Comparison of ENCODE assay signal across 17 cellular contexts in the genomic region with DNA sequence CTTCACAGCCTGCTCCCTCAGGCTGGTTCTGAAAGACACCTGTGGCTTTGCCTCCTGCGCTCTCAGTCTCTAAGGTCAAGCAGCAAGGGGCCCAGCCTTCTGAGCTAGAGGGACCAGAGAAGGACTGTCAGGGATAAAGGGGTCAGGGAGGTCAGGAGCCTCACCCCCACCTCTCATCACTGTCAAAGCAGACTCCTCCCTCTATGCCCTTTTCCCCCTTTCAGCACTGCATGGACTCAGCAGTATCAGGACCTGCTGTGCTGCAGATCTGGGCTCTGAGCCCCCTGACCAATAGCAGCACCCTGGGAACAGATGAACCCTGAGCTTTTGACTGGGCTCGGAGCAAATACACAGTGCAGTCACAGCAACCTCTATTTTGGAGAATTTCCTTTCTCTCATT.
"Had no signal": no experiment of that assay in that cellular context is flagged by ENCODE, and none has a peak within 500 bp of the region (broad histone marks: within the 10 kb centered on the region; RNA-seq: fewer than 3 reads in every experiment).

No MANE protein-coding gene starts in this region.

- H3K9me3 Mint-ChIP-seq: activated T-cell treated with anti-CD3 and anti-CD28 coated beads, Interleukin-2, amount 50 U/mL, for 24 hours; natural killer cell treated with Interleukin-12 subunit alpha and Interleukin-12 subunit beta and Interleukin-15 and Interleukin-18, amount 100 ng/mL, for 72 hours had no signal

- ATAC-seq: activated CD4-positive, CD25-positive, alpha-beta regulatory T cell treated with anti-CD3 and anti-CD28 coated beads, Interleukin-2, amount 50 U/mL, for 24 hours; activated CD8-positive, alpha-beta memory T cell treated with anti-CD3 and anti-CD28 coated beads, Interleukin-2, amount 10 ng/mL, durations not matched to agents 7 days and 5 days; natural killer cell treated with Interleukin-12 subunit alpha and Interleukin-12 subunit beta and Interleukin-15 and Interleukin-18, amount 100 ng/mL, for 72 hours had no signal

- H3K27me3 ChIP-seq: thyroid gland, vagina had no signal

- DNase-seq: activated CD4-positive, alpha-beta T cell treated with anti-CD3 and anti-CD28 coated beads, Interleukin-2, amount 50 U/mL, for 48 hours; activated CD8-positive, alpha-beta memory T cell treated with anti-CD3 and anti-CD28 coated beads, Interleukin-2, amount 10 ng/mL, durations not matched to agents 7 days and 5 days; activated gamma-delta T cell treated with Interleukin-2 at 50 U/mL for 16 hours; activated T-cell treated with anti-CD3 and anti-CD28 coated beads, Interleukin-2, amount 50 U/mL, for 24 hours; aorta; effector CD4-positive, alpha-beta T cell; foreskin melanocyte; head of caudate nucleus; mammary epithelial cell; retina; stimulated activated CD4-positive, alpha-beta T cell treated with anti-CD3 and anti-CD28 coated beads, Interleukin-4, amount 100 ng/mL, for 4 hours; thyroid gland had no signal

- H2AFZ ChIP-seq: parathyroid adenoma had no signal

- H3K36me3 ChIP-seq: thyroid gland, vagina had no signal

- H3K4me3 ChIP-seq: skin epidermis, thyroid gland, vagina had no signal

- H3K9ac ChIP-seq: parathyroid adenoma had no signal

- H3K36me3 Mint-ChIP-seq: activated CD8-positive, alpha-beta memory T cell treated with anti-CD3 and anti-CD28 coated beads, Interleukin-2, amount 10 ng/mL, durations not matched to agents 7 days and 5 days; natural killer cell treated with Interleukin-12 subunit alpha and Interleukin-12 subunit beta and Interleukin-15 and Interleukin-18, amount 100 ng/mL, for 72 hours had no signal

- H3K79me2 ChIP-seq: parathyroid adenoma had no signal

- H3K27ac Mint-ChIP-seq: activated CD8-positive, alpha-beta memory T cell treated with anti-CD3 and anti-CD28 coated beads, Interleukin-2, amount 10 ng/mL, durations not matched to agents 7 days and 5 days; activated T-cell treated with anti-CD3 and anti-CD28 coated beads, Interleukin-2, amount 50 U/mL, for 24 hours; natural killer cell treated with Interleukin-12 subunit alpha and Interleukin-12 subunit beta and Interleukin-15 and Interleukin-18, amount 100 ng/mL, for 72 hours had no signal

- H3K4me3 Mint-ChIP-seq: activated CD8-positive, alpha-beta memory T cell treated with anti-CD3 and anti-CD28 coated beads, Interleukin-2, amount 10 ng/mL, durations not matched to agents 7 days and 5 days; activated T-cell treated with anti-CD3 and anti-CD28 coated beads, Interleukin-2, amount 50 U/mL, for 24 hours; natural killer cell treated with Interleukin-12 subunit alpha and Interleukin-12 subunit beta and Interleukin-15 and Interleukin-18, amount 100 ng/mL, for 72 hours had no signal

- H3K27ac ChIP-seq: parathyroid adenoma, skin epidermis, thyroid gland, vagina had no signal
